Comparison of ENCODE assay signal across 15 cellular contexts in genomic region chr6:119647309-119647708, GRCh38.
"Had no signal": no experiment of that assay in that cellular context is flagged by ENCODE, and none has a peak within 500 bp of the region (broad histone marks: within the 10 kb centered on the region; RNA-seq: fewer than 3 reads in every experiment).

No MANE protein-coding gene starts in this region.

- H3K9me3 ChIP-seq: colonic mucosa, neutrophil, spleen had no signal

- H3K36me3 ChIP-seq: colonic mucosa, neutrophil, spleen had no signal

- H3K27me3 ChIP-seq: colonic mucosa, neutrophil, spleen had no signal

- H3K36me3 Mint-ChIP-seq: activated naive CD8-positive, alpha-beta T cell treated with anti-CD3 and anti-CD28 coated beads, Interleukin-2, amount 10 ng/mL, durations not matched to agents 7 days and 5 days; naive thymus-derived CD8-positive, alpha-beta T cell; stimulated activated naive B cell treated with anti-CD40 and anti-IgM and Interleukin-4, amounts not matched to agents 10 μg/mL and 1 μg/mL and 100 μg/mL, for 72 hours had no signal

- ATAC-seq: naive thymus-derived CD8-positive, alpha-beta T cell; right cardiac atrium; stimulated activated naive B cell treated with anti-CD40 and anti-IgM and Interleukin-4, amounts not matched to agents 10 μg/mL and 1 μg/mL and 100 μg/mL, for 72 hours had no signal

- H3K27ac ChIP-seq: colonic mucosa, neutrophil, spleen had no signal

- H3K4me3 Mint-ChIP-seq: activated CD4-positive, alpha-beta memory T cell treated with anti-CD3 and anti-CD28 coated beads, Interleukin-2, amount 10 ng/mL, durations not matched to agents 7 days and 5 days; activated naive CD8-positive, alpha-beta T cell treated with anti-CD3 and anti-CD28 coated beads, Interleukin-2, amount 10 ng/mL, durations not matched to agents 7 days and 5 days; naive thymus-derived CD8-positive, alpha-beta T cell; stimulated activated naive B cell treated with anti-CD40 and anti-IgM and Interleukin-4, amounts not matched to agents 10 μg/mL and 1 μg/mL and 100 μg/mL, for 72 hours had no signal

- H3K27me3 Mint-ChIP-seq: stimulated activated naive B cell treated with anti-CD40 and anti-IgM and Interleukin-4, amounts not matched to agents 10 μg/mL and 1 μg/mL and 100 μg/mL, for 72 hours had no signal

- H3K4me3 ChIP-seq: colonic mucosa, lung, spleen had no signal

- H3K9me3 Mint-ChIP-seq: activated CD4-positive, alpha-beta memory T cell treated with anti-CD3 and anti-CD28 coated beads, Interleukin-2, amount 10 ng/mL, durations not matched to agents 7 days and 5 days; activated naive CD8-positive, alpha-beta T cell treated with anti-CD3 and anti-CD28 coated beads, Interleukin-2, amount 10 ng/mL, durations not matched to agents 7 days and 5 days; naive thymus-derived CD8-positive, alpha-beta T cell; stimulated activated naive B cell treated with anti-CD40 and anti-IgM and Interleukin-4, amounts not matched to agents 10 μg/mL and 1 μg/mL and 100 μg/mL, for 72 hours had no signal

- DNase-seq: activated CD4-positive, alpha-beta memory T cell treated with anti-CD3 and anti-CD28 coated beads, Interleukin-2, amount 10 ng/mL, durations not matched to agents 7 days and 5 days; activated CD4-positive, alpha-beta T cell treated with anti-CD3 and anti-CD28 coated beads for 1 hour; activated naive CD8-positive, alpha-beta T cell treated with anti-CD3 and anti-CD28 coated beads, Interleukin-2, amount 10 ng/mL, durations not matched to agents 7 days and 5 days; aorta; colonic mucosa; hypothalamus; naive thymus-derived CD8-positive, alpha-beta T cell; right cardiac atrium; spleen; stimulated activated CD4-positive, alpha-beta T cell treated with anti-CD3 and anti-CD28 coated beads, Interleukin-1b, Interleukin-23, amount 100 ng/mL, for 48 hours; stimulated activated naive B cell treated with anti-CD40 and anti-IgM and Interleukin-4, amounts not matched to agents 10 μg/mL and 1 μg/mL and 100 μg/mL, for 72 hours; T-helper 9 cell; trophoblast cell had no signal

- H3K4me1 ChIP-seq: colonic mucosa had no signal

- H3K4me1 Mint-ChIP-seq: activated CD4-positive, alpha-beta memory T cell treated with anti-CD3 and anti-CD28 coated beads, Interleukin-2, amount 10 ng/mL, durations not matched to agents 7 days and 5 days; activated naive CD8-positive, alpha-beta T cell treated with anti-CD3 and anti-CD28 coated beads, Interleukin-2, amount 10 ng/mL, durations not matched to agents 7 days and 5 days; naive thymus-derived CD8-positive, alpha-beta T cell; stimulated activated naive B cell treated with anti-CD40 and anti-IgM and Interleukin-4, amounts not matched to agents 10 μg/mL and 1 μg/mL and 100 μg/mL, for 72 hours had no signal

- H3K27ac Mint-ChIP-seq: activated CD4-positive, alpha-beta memory T cell treated with anti-CD3 and anti-CD28 coated beads, Interleukin-2, amount 10 ng/mL, durations not matched to agents 7 days and 5 days; activated naive CD8-positive, alpha-beta T cell treated with anti-CD3 and anti-CD28 coated beads, Interleukin-2, amount 10 ng/mL, durations not matched to agents 7 days and 5 days; naive thymus-derived CD8-positive, alpha-beta T cell; stimulated activated naive B cell treated with anti-CD40 and anti-IgM and Interleukin-4, amounts not matched to agents 10 μg/mL and 1 μg/mL and 100 μg/mL, for 72 hours had no signal
